Comparison of ENCODE assay signal across 29 cellular contexts in the genomic region with DNA sequence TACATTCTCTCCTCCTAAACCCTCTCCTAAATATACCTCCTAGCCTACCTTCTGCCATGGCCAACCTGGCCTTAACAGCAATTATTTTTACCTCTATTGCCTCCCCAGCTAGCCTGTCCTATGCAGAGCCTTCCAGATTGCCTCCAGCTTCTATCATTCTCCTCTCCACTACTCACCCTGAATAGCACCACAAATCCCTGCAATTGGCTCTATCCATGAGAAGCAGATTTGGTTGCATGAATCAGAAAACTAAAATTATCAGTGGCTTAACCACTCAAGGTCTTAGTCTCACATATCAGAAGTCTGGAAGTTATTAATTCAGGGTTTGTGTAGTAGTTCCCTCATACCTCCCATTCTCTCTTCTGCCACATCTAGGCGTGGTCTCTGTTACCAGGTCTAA.
"Had no signal": no experiment of that assay in that cellular context is flagged by ENCODE, and none has a peak within 500 bp of the region (broad histone marks: within the 10 kb centered on the region; RNA-seq: fewer than 3 reads in every experiment).

No MANE protein-coding gene starts in this region.

- H3K4me3 ChIP-seq: heart right ventricle, hepatocyte, left ventricle myocardium inferior, mucosa of descending colon, neural progenitor cell, ovary, tibial nerve, uterus had no signal

- H3K27ac ChIP-seq: heart right ventricle, hepatocyte, left ventricle myocardium inferior, neural progenitor cell, neutrophil, ovary, tibial nerve, uterus had no signal

- H3K36me3 Mint-ChIP-seq: memory B cell; neural progenitor cell; stimulated activated memory B cell treated with anti-CD40 and anti-IgM and Interleukin-4, amounts not matched to agents 10 μg/mL and 1 μg/mL and 100 μg/mL, for 72 hours; type B pancreatic cell had no signal

- H3K4me3 Mint-ChIP-seq: memory B cell; naive B cell; natural killer cell; nephron progenitor cell; neural progenitor cell; stimulated activated memory B cell treated with anti-CD40 and anti-IgM and Interleukin-4, amounts not matched to agents 10 μg/mL and 1 μg/mL and 100 μg/mL, for 72 hours; stimulated activated naive CD8-positive, alpha-beta T cell treated with anti-CD3 and anti-CD28 coated beads, Interleukin-15, amount 100 ng/mL, for 72 hours; type B pancreatic cell had no signal

- H3K27ac Mint-ChIP-seq: memory B cell; naive B cell; natural killer cell; nephron progenitor cell; neural progenitor cell; progenitor cell of endocrine pancreas; stimulated activated memory B cell treated with anti-CD40 and anti-IgM and Interleukin-4, amounts not matched to agents 10 μg/mL and 1 μg/mL and 100 μg/mL, for 72 hours; stimulated activated naive CD8-positive, alpha-beta T cell treated with anti-CD3 and anti-CD28 coated beads, Interleukin-15, amount 100 ng/mL, for 72 hours; type B pancreatic cell had no signal

- H3K4me1 ChIP-seq: neural progenitor cell had no signal

- H3K36me3 ChIP-seq: heart right ventricle, left ventricle myocardium inferior, neural progenitor cell, neutrophil, ovary, tibial nerve, uterus had no signal

- DNase-seq: heart right ventricle; left ventricle myocardium inferior; midbrain; mucosa of descending colon; naive B cell; natural killer cell; nephron progenitor cell; ovary; retina; right cardiac atrium; small intestine; stimulated activated CD4-positive, alpha-beta T cell treated with anti-CD3 and anti-CD28 coated beads, Interleukin-1b, Interleukin-23, amount 100 ng/mL, for 48 hours; stimulated activated CD4-positive, alpha-beta T cell treated with anti-CD3 and anti-CD28 coated beads, Interleukin-2, amount 100 ng/mL, for 48 hours; stimulated activated CD4-positive, alpha-beta T cell treated with anti-CD3 and anti-CD28 coated beads, Interleukin-4, amount 100 ng/mL, for 4 hours; stimulated activated CD8-positive, alpha-beta memory T cell treated with anti-CD3 and anti-CD28 coated beads, Interleukin-4, amount 100 ng/mL, for 48 hours; stimulated activated naive CD4-positive, alpha-beta T cell treated with Interleukin-2 at 50 U/mL for 16 hours; stimulated activated naive CD8-positive, alpha-beta T cell treated with anti-CD3 and anti-CD28 coated beads, Interleukin-15, amount 100 ng/mL, for 72 hours; substantia nigra; uterus had no signal

- ATAC-seq: heart right ventricle; mucosa of descending colon; natural killer cell; right cardiac atrium; sciatic nerve; stimulated activated memory B cell treated with anti-CD40 and anti-IgM and Interleukin-4, amounts not matched to agents 10 μg/mL and 1 μg/mL and 100 μg/mL, for 72 hours; stimulated activated naive CD8-positive, alpha-beta T cell treated with anti-CD3 and anti-CD28 coated beads, Interleukin-15, amount 100 ng/mL, for 72 hours had no signal

- H3K27me3 Mint-ChIP-seq: progenitor cell of endocrine pancreas had no signal

- H3K79me2 ChIP-seq: hepatocyte had no signal

- H3K4me1 Mint-ChIP-seq: memory B cell; naive B cell; natural killer cell; stimulated activated memory B cell treated with anti-CD40 and anti-IgM and Interleukin-4, amounts not matched to agents 10 μg/mL and 1 μg/mL and 100 μg/mL, for 72 hours; stimulated activated naive CD8-positive, alpha-beta T cell treated with anti-CD3 and anti-CD28 coated beads, Interleukin-15, amount 100 ng/mL, for 72 hours had no signal

- H3K9ac ChIP-seq: neural progenitor cell had no signal

- H3K9me3 ChIP-seq: mucosa of descending colon, neutrophil, ovary, uterus had no signal

- H3K4me2 ChIP-seq: hepatocyte, neural progenitor cell had no signal

- H3K9me3 Mint-ChIP-seq: type B pancreatic cell had no signal

- FAIRE-seq: islet of Langerhans, small intestine had no signal

- H2AFZ ChIP-seq: hepatocyte, neural progenitor cell had no signal

- H3K27me3 ChIP-seq: heart right ventricle, hepatocyte, neural progenitor cell, ovary, tibial nerve, uterus had no signal
